23 cellular contexts compared by ENCODE assay signal in genomic region chr6:33568826-33569570, GRCh38. TPM values are rescaled to one million over a fixed set of nuclear protein-coding genes. Genes with fewer than 3 reads are reported as not detected.
DNase-seq lines count a peak whose midpoint lies in the region; ATAC-seq lines count a peak whose summit lies in the region.
"Had no signal": no experiment of that assay in that cellular context is flagged by ENCODE, and none has a peak within 500 bp of the region (broad histone marks: within the 10 kb centered on the region; RNA-seq: fewer than 3 reads in every experiment).

No MANE protein-coding gene starts in this region.

- H3K9me3 Mint-ChIP-seq in T-helper 2 cell treated with Interferon-gamma antibody and Interleukin-4, amounts not matched to agents 5 μg/mL and 100 μg/mL, for 36 hours: no peaks in the 10 kb centered on the region
- no peaks in the 10 kb centered on the region for H3K9me3 Mint-ChIP-seq in CD4-positive, alpha-beta memory T cell
- H3K9me3 Mint-ChIP-seq in activated T-helper 2 cell treated with anti-CD3 and anti-CD28 coated beads, Interferon-gamma antibody, Interleukin-2, Interleukin-4, amounts not matched to agents 10 μg/mL and 5 μg/mL and 100 μg/mL, durations not matched to agents 14 hours and 24 hours and 36 hours: no peaks in the 10 kb centered on the region
- no peaks in the 10 kb centered on the region for H3K9me3 Mint-ChIP-seq in naive thymus-derived CD4-positive, alpha-beta T cell

- ATAC-seq in naive thymus-derived CD4-positive, alpha-beta T cell: no peak
- ATAC-seq in HG03139 (IDR thresholded peaks at IDR 0.05; ENCODE audit: unreplicated experiment): no peak
- ATAC-seq in GM19328 (IDR thresholded peaks at IDR 0.05; ENCODE audit: unreplicated experiment): no peak

- no peaks in the 10 kb centered on the region for H3K27me3 ChIP-seq in CD4-positive, alpha-beta memory T cell (ENCODE audit: insufficient read depth, low read length)
- H3K27me3 ChIP-seq in naive thymus-derived CD4-positive, alpha-beta T cell (ENCODE audit: control insufficient read depth in 2 of 2, insufficient read depth in 2 of 2, low read length in 2 of 2): no peaks in the 10 kb centered on the region
- H3K27me3 ChIP-seq: BLaER1, SJCRH30 had no signal

- peak overlapping the region; percentile 93 for H3K27ac ChIP-seq in CD4-positive, alpha-beta memory T cell (ENCODE audit: low read depth, low read length)
- H3K27ac ChIP-seq in naive thymus-derived CD4-positive, alpha-beta T cell (ENCODE audit: low read depth, low read length): peak overlapping the region; percentile 1
- H3K27ac ChIP-seq: BLaER1, SJCRH30 had no signal

- H3K4me3 ChIP-seq in CD4-positive, alpha-beta memory T cell (ENCODE audit: low read length in 2 of 2): no peak overlapping the region
- no peak overlapping the region for H3K4me3 ChIP-seq in naive thymus-derived CD4-positive, alpha-beta T cell (ENCODE audit: low read length)
- H3K4me3 ChIP-seq: BLaER1, SJCRH30 had no signal

- H3K36me3 ChIP-seq in CD4-positive, alpha-beta memory T cell (ENCODE audit: insufficient read depth, low read length): peaks cover 5% of the 10 kb centered on the region
- H3K36me3 ChIP-seq in naive thymus-derived CD4-positive, alpha-beta T cell (ENCODE audit: control insufficient read depth in 2 of 3, insufficient read depth in 3 of 3, low read length in 3 of 3): peaks cover 3 to 6% (median 4%) of the 10 kb centered on the region in 3 experiments
- H3K36me3 ChIP-seq: SJCRH30 had no signal

- no peak for DNase-seq in T-helper 2 cell treated with Interferon-gamma antibody and Interleukin-4, amounts not matched to agents 5 μg/mL and 100 μg/mL, for 36 hours (ENCODE audit: low spot score)
- DNase-seq in T-helper 2 cell (no peak), NCI-H446 (lab: John Stamatoyannopoulos, UW) (no peak)
- no peak for DNase-seq in CD4-positive, alpha-beta memory T cell
- DNase-seq in activated T-helper 2 cell treated with anti-CD3 and anti-CD28 coated beads, Interferon-gamma antibody, Interleukin-2, Interleukin-4, amounts not matched to agents 10 μg/mL and 5 μg/mL and 100 μg/mL, durations not matched to agents 14 hours and 24 hours and 36 hours (ENCODE audit: low spot score): no peak
- DNase-seq in naive thymus-derived CD4-positive, alpha-beta T cell: no peak
- DNase-seq: 8988T; caudate nucleus; DMS 273 treated with DMSO at 0.1 percent for 48 hours; erythroblast; foreskin melanocyte; GF-D8; HCEC 1CT; mammary epithelial cell; NCI-H1694; NCI-H82; SJCRH30; small intestine; stimulated activated CD4-positive, alpha-beta T cell treated with anti-CD3 and anti-CD28 coated beads, Interleukin-4, amount 100 ng/mL, for 1 hour; T-helper 9 cell had no signal

- peak overlapping the region; percentile 26 for H3K4me3 Mint-ChIP-seq in T-helper 2 cell treated with Interferon-gamma antibody and Interleukin-4, amounts not matched to agents 5 μg/mL and 100 μg/mL, for 36 hours
- peak overlapping the region in 6 of 8 donors; percentile 13 to 36 (median 22) for H3K4me3 Mint-ChIP-seq in CD4-positive, alpha-beta memory T cell
- H3K4me3 Mint-ChIP-seq in activated T-helper 2 cell treated with anti-CD3 and anti-CD28 coated beads, Interferon-gamma antibody, Interleukin-2, Interleukin-4, amounts not matched to agents 10 μg/mL and 5 μg/mL and 100 μg/mL, durations not matched to agents 14 hours and 24 hours and 36 hours (ENCODE audit: low read depth): peak overlapping the region; percentile 15
- H3K4me3 Mint-ChIP-seq in naive thymus-derived CD4-positive, alpha-beta T cell: peak overlapping the region in 6 of 10 donors; percentile 3 to 48 (median 29)

- H3K36me3 Mint-ChIP-seq in T-helper 2 cell treated with Interferon-gamma antibody and Interleukin-4, amounts not matched to agents 5 μg/mL and 100 μg/mL, for 36 hours (ENCODE audit: low read depth): peaks cover 45% of the 10 kb centered on the region
- H3K36me3 Mint-ChIP-seq in CD4-positive, alpha-beta memory T cell: peaks cover 0 to 24% of the 10 kb centered on the region in 2 donors
- peaks cover 33% of the 10 kb centered on the region for H3K36me3 Mint-ChIP-seq in activated T-helper 2 cell treated with anti-CD3 and anti-CD28 coated beads, Interferon-gamma antibody, Interleukin-2, Interleukin-4, amounts not matched to agents 10 μg/mL and 5 μg/mL and 100 μg/mL, durations not matched to agents 14 hours and 24 hours and 36 hours (ENCODE audit: low read depth)
- peaks cover 0 to 41% (median 0%) of the 10 kb centered on the region in 5 donors for H3K36me3 Mint-ChIP-seq in naive thymus-derived CD4-positive, alpha-beta T cell

- H3K27ac Mint-ChIP-seq in T-helper 2 cell treated with Interferon-gamma antibody and Interleukin-4, amounts not matched to agents 5 μg/mL and 100 μg/mL, for 36 hours: peak overlapping the region; percentile 64
- H3K27ac Mint-ChIP-seq in CD4-positive, alpha-beta memory T cell: peak overlapping the region; percentile 86 to 100 (median 99)
- H3K27ac Mint-ChIP-seq in activated T-helper 2 cell treated with anti-CD3 and anti-CD28 coated beads, Interferon-gamma antibody, Interleukin-2, Interleukin-4, amounts not matched to agents 10 μg/mL and 5 μg/mL and 100 μg/mL, durations not matched to agents 14 hours and 24 hours and 36 hours: peak overlapping the region; percentile 78
- H3K27ac Mint-ChIP-seq in naive thymus-derived CD4-positive, alpha-beta T cell: peak overlapping the region in 8 of 9 donors; percentile 85 to 100 (median 100)

- no peaks in the 10 kb centered on the region for H3K27me3 Mint-ChIP-seq in T-helper 2 cell treated with Interferon-gamma antibody and Interleukin-4, amounts not matched to agents 5 μg/mL and 100 μg/mL, for 36 hours (ENCODE audit: low read depth)
- H3K27me3 Mint-ChIP-seq in CD4-positive, alpha-beta memory T cell: no peaks in the 10 kb centered on the region
- no peaks in the 10 kb centered on the region for H3K27me3 Mint-ChIP-seq in activated T-helper 2 cell treated with anti-CD3 and anti-CD28 coated beads, Interferon-gamma antibody, Interleukin-2, Interleukin-4, amounts not matched to agents 10 μg/mL and 5 μg/mL and 100 μg/mL, durations not matched to agents 14 hours and 24 hours and 36 hours (ENCODE audit: low read depth)
- peaks cover 0 to 3% (median 0%) of the 10 kb centered on the region in 5 donors for H3K27me3 Mint-ChIP-seq in naive thymus-derived CD4-positive, alpha-beta T cell

- no peaks in the 10 kb centered on the region for H3K9me3 ChIP-seq in CD4-positive, alpha-beta memory T cell (ENCODE audit: control insufficient read depth in 1 of 2, low read length in 2 of 2)
- no peaks in the 10 kb centered on the region for H3K9me3 ChIP-seq in naive thymus-derived CD4-positive, alpha-beta T cell (ENCODE audit: control insufficient read depth in 2 of 3, low read length in 3 of 3)
- H3K9me3 ChIP-seq: BLaER1, SJCRH30 had no signal

- POLR2A ChIA-PET in CD4-positive, alpha-beta memory T cell (lab: Charles Lee; ENCODE audit: partially characterized antibody): interaction anchor here (0.8 to 2.9 kb wide), 5 partner anchors 11 to 151 kb away, joined by 3 to 22 read pairs (median 12); partner anchors contain the start of genes BAK1, CUTA and ITPR3
- POLR2A ChIA-PET in naive thymus-derived CD4-positive, alpha-beta T cell (lab: Charles Lee): interaction anchor here (0.7 to 4.0 kb wide), 7 partner anchors 7 to 1731 kb away, joined by 3 to 23 read pairs (median 10); partner anchors contain the start of genes ITPR3 and ZBTB9

- peaks cover 41% of the 10 kb centered on the region for H3K4me1 Mint-ChIP-seq in T-helper 2 cell treated with Interferon-gamma antibody and Interleukin-4, amounts not matched to agents 5 μg/mL and 100 μg/mL, for 36 hours (ENCODE audit: low read depth)
- H3K4me1 Mint-ChIP-seq in CD4-positive, alpha-beta memory T cell: peaks cover 12 to 39% (median 27%) of the 10 kb centered on the region in 4 donors
- peaks cover 38% of the 10 kb centered on the region for H3K4me1 Mint-ChIP-seq in activated T-helper 2 cell treated with anti-CD3 and anti-CD28 coated beads, Interferon-gamma antibody, Interleukin-2, Interleukin-4, amounts not matched to agents 10 μg/mL and 5 μg/mL and 100 μg/mL, durations not matched to agents 14 hours and 24 hours and 36 hours (ENCODE audit: low read depth)
- peaks cover 8 to 47% (median 31%) of the 10 kb centered on the region in 7 donors for H3K4me1 Mint-ChIP-seq in naive thymus-derived CD4-positive, alpha-beta T cell

- peaks cover 23% of the 10 kb centered on the region for H3K4me1 ChIP-seq in CD4-positive, alpha-beta memory T cell (ENCODE audit: insufficient read depth, low read length)
- H3K4me1 ChIP-seq in naive thymus-derived CD4-positive, alpha-beta T cell (ENCODE audit: control insufficient read depth in 2 of 2, insufficient read depth in 2 of 2, low read length in 2 of 2): peaks cover 19 to 21% of the 10 kb centered on the region in 2 donors

- CTCF ChIA-PET in CD4-positive, alpha-beta memory T cell (lab: Charles Lee; ENCODE audit: partially characterized antibody): interaction anchor here (0.9 to 3.1 kb wide), 4 partner anchors 11 to 224 kb away, joined by 3 to 20 read pairs (median 3); partner anchors contain the start of gene BAK1
- CTCF ChIA-PET in naive thymus-derived CD4-positive, alpha-beta T cell (lab: Charles Lee): interaction anchor here (0.6 to 1.2 kb wide), 2 partner anchors 17 to 19 kb away, joined by 3 read pairs; no protein-coding TSS in a partner anchor

- intact Hi-C loops in CD4-positive, alpha-beta memory T cell (cut with micrococcal nuclease): no loop called here
- intact Hi-C loops in activated T-helper 2 cell treated with anti-CD3 and anti-CD28 coated beads, Interferon-gamma antibody, Interleukin-2, Interleukin-4, amounts not matched to agents 10 μg/mL and 5 μg/mL and 100 μg/mL, durations not matched to agents 14 hours and 24 hours and 36 hours (cut with micrococcal nuclease): no loop called here
- intact Hi-C loops in naive thymus-derived CD4-positive, alpha-beta T cell (cut with micrococcal nuclease): no loop called here

RNA-seq across cellular contexts. Expression of gene BAK1, which starts 11.1 kb away (rescaled TPM):
- 10 to 100 TPM; 26.2 to 27.2 TPM for total RNA-seq in CD4-positive, alpha-beta memory T cell
- polyA plus RNA-seq in CD4-positive, alpha-beta memory T cell: 10 to 100 TPM; 28.1 to 41.6 TPM
- 53.2 and 53.4 TPM in 2 replicates for total RNA-seq in activated T-helper 2 cell treated with anti-CD3 and anti-CD28 coated beads, Interferon-gamma antibody, Interleukin-2, Interleukin-4, amounts not matched to agents 10 μg/mL and 5 μg/mL and 100 μg/mL, durations not matched to agents 14 hours and 24 hours and 36 hours
- total RNA-seq in naive thymus-derived CD4-positive, alpha-beta T cell: 10 to 100 TPM; 16.9 to 78.8 (median 22.0) TPM
- 10 to 100 TPM in 1 of 2 donors, 1 to 10 TPM in 1; 9.6 to 21.7 TPM for polyA plus RNA-seq in naive thymus-derived CD4-positive, alpha-beta T cell

RNA-seq across cellular contexts. Expression of gene ITPR3, which starts 52.1 kb away (rescaled TPM):
- 10 to 100 TPM; 71.2 to 72.4 TPM for total RNA-seq in CD4-positive, alpha-beta memory T cell
- polyA plus RNA-seq in CD4-positive, alpha-beta memory T cell: 1 to 10 TPM in 1 of 2 donors, under 1 TPM in 1; 0.55 to 8.1 TPM
- total RNA-seq in activated T-helper 2 cell treated with anti-CD3 and anti-CD28 coated beads, Interferon-gamma antibody, Interleukin-2, Interleukin-4, amounts not matched to agents 10 μg/mL and 5 μg/mL and 100 μg/mL, durations not matched to agents 14 hours and 24 hours and 36 hours: 40.7 and 41.7 TPM in 2 replicates
- total RNA-seq in naive thymus-derived CD4-positive, alpha-beta T cell: 10 to 100 TPM; 35.6 to 65.7 (median 47.7) TPM
- 1 to 10 TPM; 1.7 to 7.3 TPM for polyA plus RNA-seq in naive thymus-derived CD4-positive, alpha-beta T cell
